ENCODE assay signal across 8 cellular contexts in the genomic region with DNA sequence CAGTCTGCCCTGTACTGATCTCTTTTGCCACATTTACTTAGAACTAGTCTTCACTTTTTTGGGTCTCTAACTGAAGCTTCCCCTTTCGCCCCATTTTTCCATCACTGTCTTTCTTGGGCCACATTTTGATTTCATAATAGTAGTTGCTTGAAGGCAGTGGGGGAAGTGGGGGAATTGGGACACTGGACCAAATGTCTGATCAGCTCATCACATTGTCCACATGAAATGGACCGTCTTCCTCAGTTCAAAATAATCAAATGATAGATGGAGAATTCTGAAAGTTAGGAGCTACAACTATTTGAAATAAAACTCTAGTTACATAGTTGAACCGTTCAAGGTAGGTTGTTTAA. TPM values are rescaled to one million over a fixed set of nuclear protein-coding genes. Genes with fewer than 3 reads are reported as not detected.
DNase-seq lines count a peak whose midpoint lies in the region; ATAC-seq and TF ChIP-seq lines count a peak whose summit lies in the region.

No MANE protein-coding gene starts in this region.

- H3K9me3 Mint-ChIP-seq in activated CD4-positive, alpha-beta memory T cell treated with anti-CD3 and anti-CD28 coated beads for 36 hours, result no peaks in the 10 kb centered on the region
- no peaks in the 10 kb centered on the region for H3K9me3 Mint-ChIP-seq in stimulated activated naive CD8-positive, alpha-beta T cell treated with anti-CD3 and anti-CD28 coated beads, Interleukin-15, amount 100 ng/mL, for 72 hours

- intact Hi-C loops in activated CD4-positive, alpha-beta memory T cell treated with anti-CD3 and anti-CD28 coated beads for 36 hours (cut with micrococcal nuclease), result loop anchor here (2.0 to 10.0 kb wide), 5 partner anchors 80 to 1114 kb away; a partner anchor contains a TSS

- ATAC-seq in stimulated activated naive CD8-positive, alpha-beta T cell treated with anti-CD3 and anti-CD28 coated beads, Interleukin-15, amount 100 ng/mL, for 72 hours, result no peak

- peaks cover 61% of the 10 kb centered on the region for H3K4me1 Mint-ChIP-seq in activated CD4-positive, alpha-beta memory T cell treated with anti-CD3 and anti-CD28 coated beads for 36 hours (ENCODE audit: low read depth)
- H3K4me1 Mint-ChIP-seq in stimulated activated naive CD8-positive, alpha-beta T cell treated with anti-CD3 and anti-CD28 coated beads, Interleukin-15, amount 100 ng/mL, for 72 hours, result peaks cover 55% of the 10 kb centered on the region

- H3K27me3 Mint-ChIP-seq in activated CD4-positive, alpha-beta memory T cell treated with anti-CD3 and anti-CD28 coated beads for 36 hours, result no peaks in the 10 kb centered on the region
- no peaks in the 10 kb centered on the region for H3K27me3 Mint-ChIP-seq in stimulated activated naive CD8-positive, alpha-beta T cell treated with anti-CD3 and anti-CD28 coated beads, Interleukin-15, amount 100 ng/mL, for 72 hours

- no peak for TF ChIP-seq CTCF in HL-60 (IDR thresholded peaks at IDR 0.05; ENCODE audit: insufficient read depth, low read length)
- no peak for TF ChIP-seq CTCF in GM20000 (IDR thresholded peaks at IDR 0.05; ENCODE audit: extremely low read depth, missing control alignments)

- no peaks in the 10 kb centered on the region for H3K27me3 ChIP-seq in HL-60 (ENCODE audit: insufficient read depth, poor library complexity, severe bottlenecking)

- H3K36me3 Mint-ChIP-seq in activated CD4-positive, alpha-beta memory T cell treated with anti-CD3 and anti-CD28 coated beads for 36 hours, result peaks cover 17% of the 10 kb centered on the region

- CTCF ChIA-PET in activated CD4-positive, alpha-beta memory T cell treated with anti-CD3 and anti-CD28 coated beads for 36 hours (lab: Charles Lee), result interaction anchor here (1.2 to 4.0 kb wide), 5 partner anchors 8 to 154 kb away, joined by 3 to 28 read pairs (median 3); no protein-coding TSS in a partner anchor

- H3K27ac Mint-ChIP-seq in activated CD4-positive, alpha-beta memory T cell treated with anti-CD3 and anti-CD28 coated beads for 36 hours, result peak overlapping the region; percentile 89
- H3K27ac Mint-ChIP-seq in stimulated activated naive CD8-positive, alpha-beta T cell treated with anti-CD3 and anti-CD28 coated beads, Interleukin-15, amount 100 ng/mL, for 72 hours, result peak overlapping the region; percentile 88 to 96

- H3K27ac ChIP-seq in HL-60 (replicated peaks), result peak overlapping the region; percentile 93

- peak overlapping the region; percentile 95 for H3K4me3 ChIP-seq in HL-60 (replicated peaks; ENCODE audit: insufficient read depth, low read length)
- H3K4me3 ChIP-seq in iPS-11a (ENCODE audit: low read depth, low read length), result peak overlapping the region; percentile 77

- POLR2A ChIA-PET in activated CD4-positive, alpha-beta memory T cell treated with anti-CD3 and anti-CD28 coated beads for 36 hours (lab: Charles Lee), result interaction anchor here (0.5 to 1.2 kb wide), 3 partner anchors 82 to 737 kb away, joined by 3 read pairs; no protein-coding TSS in a partner anchor

- DNase-seq in HL-60 (ENCODE audit: low read depth in 1 of 2, low spot score in 1 of 2) (peak; percentile 68 to 69), HuH-7 (ENCODE audit: low spot score) (no peak), GM20000 (ENCODE audit: low spot score) (no peak), NAMALWA (ENCODE audit: low spot score) (no peak), A172 (ENCODE audit: low spot score) (no peak)
- no peak for DNase-seq in activated CD4-positive, alpha-beta memory T cell treated with anti-CD3 and anti-CD28 coated beads for 36 hours
- no peak for DNase-seq in stimulated activated naive CD8-positive, alpha-beta T cell treated with anti-CD3 and anti-CD28 coated beads, Interleukin-15, amount 100 ng/mL, for 72 hours

- H3K4me3 Mint-ChIP-seq in activated CD4-positive, alpha-beta memory T cell treated with anti-CD3 and anti-CD28 coated beads for 36 hours, result peak overlapping the region; percentile 95
- peak overlapping the region; percentile 95 to 96 for H3K4me3 Mint-ChIP-seq in stimulated activated naive CD8-positive, alpha-beta T cell treated with anti-CD3 and anti-CD28 coated beads, Interleukin-15, amount 100 ng/mL, for 72 hours

RNA-seq across cellular contexts. Expression of a gene that starts 0.7 kb away (rescaled TPM):
- 100 to 1,000 TPM; 163 to 168 TPM for total RNA-seq in activated CD4-positive, alpha-beta memory T cell treated with anti-CD3 and anti-CD28 coated beads for 36 hours
- 132 and 156 TPM in 2 replicates for total RNA-seq in A172 (2014; rRNA removed; shearing (Covaris generic))

Comparison
In these comparisons a context has a peak if more than half of its experiments do, and no peak if none do; other contexts are left out.
1. DNase-seq: peak in HL-60 (2 of 2); none in activated CD4-positive, alpha-beta memory T cell treated with anti-CD3 and anti-CD28 coated beads for 36 hours (single experiment), stimulated activated naive CD8-positive, alpha-beta T cell treated with anti-CD3 and anti-CD28 coated beads, Interleukin-15, amount 100 ng/mL, for 72 hours (0 of 2), HuH-7 (single experiment), GM20000 (single experiment), NAMALWA (single experiment) and A172 (single experiment).